ENCODE assay signal across 7 cellular contexts in the genomic region with DNA sequence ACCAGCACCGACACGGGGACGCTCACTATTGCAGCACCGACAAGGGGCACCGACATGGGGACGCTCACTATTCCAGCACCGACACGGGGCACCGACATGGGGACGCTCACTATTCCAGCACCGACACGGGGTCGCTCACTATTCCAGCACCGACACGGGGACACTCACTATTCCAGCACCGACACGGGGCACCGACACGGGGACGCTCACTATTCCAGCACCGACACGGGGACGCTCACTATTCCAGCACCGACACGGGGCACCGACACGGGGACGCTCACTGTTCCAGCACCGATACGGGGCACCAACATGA.
DNase-seq lines count a peak whose midpoint lies in the region; ATAC-seq, FAIRE-seq and TF ChIP-seq lines count a peak whose summit lies in the region.
"Not testable (repeated sequence)": the region's sequence is repeated elsewhere in the genome, so short reads cannot be mapped to it uniquely, and the experiment has no call there.

No MANE protein-coding gene starts in this region.

- in situ Hi-C loops in GM13976 (cut with MboI; ENCODE audit: low sequenced_read_pairs, unreplicated experiment): not testable (repeated sequence)

- not testable (repeated sequence) for H4K91ac ChIP-seq in neuronal stem cell (ENCODE audit: low read depth, low read length, poor library complexity)

- H3K9me3 Mint-ChIP-seq in endothelial cell (ENCODE audit: unreplicated experiment): not testable (repeated sequence)

- peak overlapping the region; percentile 6 for H3K27ac Mint-ChIP-seq in endothelial cell (ENCODE audit: unreplicated experiment)

- not testable (repeated sequence) for H2AFZ ChIP-seq in neuronal stem cell (ENCODE audit: low read length)

- H2BK12ac ChIP-seq in neuronal stem cell (ENCODE audit: low read length): not testable (repeated sequence)

- H2BK15ac ChIP-seq in neuronal stem cell (ENCODE audit: low read length): not testable (repeated sequence)

- not testable (repeated sequence) for H3K9me3 ChIP-seq in kidney (ENCODE audit: control insufficient read depth in 1 of 2, low read length in 2 of 2); neuronal stem cell (replicated peaks in 1 of 2; ENCODE audit: control insufficient read depth in 2 of 2, insufficient read depth in 1 of 2, low read depth in 1 of 2, low read length in 2 of 2); spleen

- not testable (repeated sequence) for H3K4me2 ChIP-seq in neuronal stem cell (ENCODE audit: insufficient read depth, low read length, poor library complexity, severe bottlenecking)

- H2BK5ac ChIP-seq in neuronal stem cell (ENCODE audit: low read length): not testable (repeated sequence)

- peak; percentile 35 for ATAC-seq in Right ventricle myocardium superior (ENCODE audit: poor library complexity)

- peaks cover 29% of the 10 kb centered on the region for H3K36me3 Mint-ChIP-seq in endothelial cell (ENCODE audit: low read depth, unreplicated experiment)

- H3K4ac ChIP-seq in neuronal stem cell (ENCODE audit: low read length): not testable (repeated sequence)

- peak overlapping the region; percentile 29 for H3K18ac ChIP-seq in neuronal stem cell (ENCODE audit: low read length)

- DNase-seq in GM13976 (ENCODE audit: low spot score) (peak; percentile 67), brain pericyte (ENCODE audit: low read depth, low spot score) (peak; percentile 21), Right ventricle myocardium superior (peak; percentile 44), kidney (peak; percentile 69), spleen (peak; percentile 78)
- not testable (repeated sequence) for DNase-seq in endothelial cell (ENCODE audit: low spot score); neuronal stem cell (ENCODE audit: low spot score)

- not testable (repeated sequence) for H2BK120ac ChIP-seq in neuronal stem cell (ENCODE audit: low read depth, low read length)

- H3K4me1 Mint-ChIP-seq in endothelial cell (ENCODE audit: unreplicated experiment): not testable (repeated sequence)

- TF ChIP-seq POLR2A in spleen (IDR thresholded peaks at IDR 0.05): not testable (repeated sequence)

- not testable (repeated sequence) for H3K79me1 ChIP-seq in neuronal stem cell (ENCODE audit: low read depth, low read length)

- not testable (repeated sequence) for H2AK5ac ChIP-seq in neuronal stem cell (ENCODE audit: low read depth, low read length)

- H3K14ac ChIP-seq in neuronal stem cell (ENCODE audit: low read length): peak overlapping the region; percentile 3

- TF ChIP-seq CTCF in GM13976 (IDR thresholded peaks at IDR 0.05; ENCODE audit: borderline replicate concordance, control extremely low read depth, extremely low read depth, insufficient read depth, missing control alignments); endothelial cell (IDR thresholded peaks at IDR 0.05; ENCODE audit: unreplicated experiment); kidney (IDR thresholded peaks at IDR 0.05; ENCODE audit: borderline replicate concordance, extremely low read depth, insufficient read depth); spleen (IDR thresholded peaks at IDR 0.05 in 8 of 11, conservative IDR thresholded peaks at IDR 0.05 in 3 of 11): not testable (repeated sequence)

- H3K4me1 ChIP-seq in kidney (ENCODE audit: control insufficient read depth in 1 of 2, insufficient read depth in 1 of 2, low read depth in 1 of 2, low read length in 2 of 2): peaks cover 8 to 13% of the 10 kb centered on the region in 2 donors
- not testable (repeated sequence) for H3K4me1 ChIP-seq in neuronal stem cell (ENCODE audit: control insufficient read depth in 2 of 2, insufficient read depth in 1 of 2, low read depth in 1 of 2, low read length in 2 of 2); spleen

- H3K27ac ChIP-seq in kidney (ENCODE audit: low read depth in 2 of 2, low read length in 2 of 2); neuronal stem cell (replicated peaks; ENCODE audit: low read length); spleen: not testable (repeated sequence)

- FAIRE-seq in kidney (lab: Jason Lieb, UNC): not testable (repeated sequence)

- WGBS in neuronal stem cell (ENCODE audit: extremely low coverage in 2 of 2, insufficient read length in 2 of 2, insufficient replicate concordance in 1 of 2), 2 donors: no CpG with 5 or more reads among the region's 30 CpGs
- 79 to 84% (median 80%) methylated on average over 30 of the region's 30 CpGs for WGBS in spleen, 5 donors

- H3K9ac ChIP-seq in kidney (ENCODE audit: low read length in 2 of 2); neuronal stem cell (ENCODE audit: low read depth, low read length, poor library complexity): not testable (repeated sequence)

- not testable (repeated sequence) for H3K4me3 ChIP-seq in kidney (ENCODE audit: low read length in 2 of 2); spleen
- H3K4me3 ChIP-seq in neuronal stem cell (ENCODE audit: low read length in 2 of 2): peak overlapping the region in 1 of 2 donors; percentile 28

- intact Hi-C loops in Right ventricle myocardium superior (cut with DNase I); kidney (cut with DNase I); spleen (cut with DNase I; ENCODE audit: low total_unique reads): not testable (repeated sequence)

- H4K8ac ChIP-seq in neuronal stem cell (ENCODE audit: low read depth, low read length): not testable (repeated sequence)

- peaks cover 12% of the 10 kb centered on the region for H3K27me3 Mint-ChIP-seq in endothelial cell (ENCODE audit: unreplicated experiment)

- peak overlapping the region; percentile 12 for H3K23ac ChIP-seq in neuronal stem cell (ENCODE audit: low read depth, low read length, poor library complexity)

- not testable (repeated sequence) for H3K4me3 Mint-ChIP-seq in endothelial cell (ENCODE audit: unreplicated experiment)

- not testable (repeated sequence) for H3K27me3 ChIP-seq in neuronal stem cell (ENCODE audit: control insufficient read depth in 3 of 3, insufficient read depth in 3 of 3, low read depth in 1 of 3, low read length in 3 of 3); spleen (replicated peaks in 1 of 7)

- H3K36me3 ChIP-seq in kidney (ENCODE audit: control insufficient read depth in 1 of 2, insufficient read depth in 2 of 2, low read length in 2 of 2); neuronal stem cell (replicated peaks in 1 of 2; ENCODE audit: control insufficient read depth in 2 of 2, insufficient read depth in 2 of 2, low read length in 2 of 2): not testable (repeated sequence)
- H3K36me3 ChIP-seq in spleen: peaks cover 0 to 65% (median 13%) of the 10 kb centered on the region in 6 donors
